1 cellular context compared by ENCODE assay signal in genomic region chr4:86935833-86936721, GRCh38.
A peak's percentile ranks its signal among the peaks of the same experiment; 100 is the strongest.
TF ChIP-seq lines count a peak whose summit lies in the region.

No MANE protein-coding gene starts in this region.

TF ChIP-seq in HepG2, 621 proteins besides CTCF, POLR2A, EP300 and RAD21 (continued from another document):
- TF ChIP-seq FOXP4 (CRISPR knock-in tag; IDR thresholded peaks at IDR 0.05) (peak; percentile 43; the same call in 1 of the 2 replicates), DNMT3B (CRISPR knock-in tag; conservative IDR thresholded peaks at IDR 0.05) (no peak; the same call in 1 of the 2 replicates), ZNF263 (CRISPR knock-in tag; IDR thresholded peaks at IDR 0.05) (0 out of 2 replicates have a peak, but pooled peaks have one; percentile 33), STAT6 (CRISPR knock-in tag; IDR thresholded peaks at IDR 0.05; ENCODE audit: borderline replicate concordance) (0 out of 2 replicates have a peak, but pooled peaks have one; percentile 62), ZNF878 (CRISPR knock-in tag; IDR thresholded peaks at IDR 0.05) (0 out of 2 replicates have a peak, but pooled peaks have one; percentile 2), SNAPC2 (CRISPR knock-in tag; IDR thresholded peaks at IDR 0.05) (peak; percentile 82; the same call in 1 of the 2 replicates), HNRNPUL1 (IDR thresholded peaks at IDR 0.05; ENCODE audit: low read depth, low read length) (no peak), NFKB2 (CRISPR knock-in tag; IDR thresholded peaks at IDR 0.05; ENCODE audit: borderline replicate concordance) (no peak), RNF219 (CRISPR knock-in tag; IDR thresholded peaks at IDR 0.05) (peak; percentile 81; the same call in 1 of the 2 replicates), ZNF446 (CRISPR knock-in tag; IDR thresholded peaks at IDR 0.05) (peak; percentile 29; the same call in 1 of the 2 replicates), EHMT2 (IDR thresholded peaks at IDR 0.05; ENCODE audit: borderline replicate concordance, low read depth, low read length) (no peak), ARNTL (CRISPR knock-in tag; IDR thresholded peaks at IDR 0.05) (peak; percentile 60; the same call in 1 of the 2 replicates), MEF2D (CRISPR knock-in tag; IDR thresholded peaks at IDR 0.05) (0 out of 2 replicates have a peak, but pooled peaks have one; percentile 60)
- TF ChIP-seq, protein P1, sequence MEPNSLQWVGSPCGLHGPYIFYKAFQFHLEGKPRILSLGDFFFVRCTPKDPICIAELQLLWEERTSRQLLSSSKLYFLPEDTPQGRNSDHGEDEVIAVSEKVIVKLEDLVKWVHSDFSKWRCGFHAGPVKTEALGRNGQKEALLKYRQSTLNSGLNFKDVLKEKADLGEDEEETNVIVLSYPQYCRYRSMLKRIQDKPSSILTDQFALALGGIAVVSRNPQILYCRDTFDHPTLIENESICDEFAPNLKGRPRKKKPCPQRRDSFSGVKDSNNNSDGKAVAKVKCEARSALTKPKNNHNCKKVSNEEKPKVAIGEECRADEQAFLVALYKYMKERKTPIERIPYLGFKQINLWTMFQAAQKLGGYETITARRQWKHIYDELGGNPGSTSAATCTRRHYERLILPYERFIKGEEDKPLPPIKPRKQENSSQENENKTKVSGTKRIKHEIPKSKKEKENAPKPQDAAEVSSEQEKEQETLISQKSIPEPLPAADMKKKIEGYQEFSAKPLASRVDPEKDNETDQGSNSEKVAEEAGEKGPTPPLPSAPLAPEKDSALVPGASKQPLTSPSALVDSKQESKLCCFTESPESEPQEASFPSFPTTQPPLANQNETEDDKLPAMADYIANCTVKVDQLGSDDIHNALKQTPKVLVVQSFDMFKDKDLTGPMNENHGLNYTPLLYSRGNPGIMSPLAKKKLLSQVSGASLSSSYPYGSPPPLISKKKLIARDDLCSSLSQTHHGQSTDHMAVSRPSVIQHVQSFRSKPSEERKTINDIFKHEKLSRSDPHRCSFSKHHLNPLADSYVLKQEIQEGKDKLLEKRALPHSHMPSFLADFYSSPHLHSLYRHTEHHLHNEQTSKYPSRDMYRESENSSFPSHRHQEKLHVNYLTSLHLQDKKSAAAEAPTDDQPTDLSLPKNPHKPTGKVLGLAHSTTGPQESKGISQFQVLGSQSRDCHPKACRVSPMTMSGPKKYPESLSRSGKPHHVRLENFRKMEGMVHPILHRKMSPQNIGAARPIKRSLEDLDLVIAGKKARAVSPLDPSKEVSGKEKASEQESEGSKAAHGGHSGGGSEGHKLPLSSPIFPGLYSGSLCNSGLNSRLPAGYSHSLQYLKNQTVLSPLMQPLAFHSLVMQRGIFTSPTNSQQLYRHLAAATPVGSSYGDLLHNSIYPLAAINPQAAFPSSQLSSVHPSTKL (CRISPR knock-in tag; IDR thresholded peaks at IDR 0.05), result peak; percentile 82
- TF ChIP-seq, protein P2, sequence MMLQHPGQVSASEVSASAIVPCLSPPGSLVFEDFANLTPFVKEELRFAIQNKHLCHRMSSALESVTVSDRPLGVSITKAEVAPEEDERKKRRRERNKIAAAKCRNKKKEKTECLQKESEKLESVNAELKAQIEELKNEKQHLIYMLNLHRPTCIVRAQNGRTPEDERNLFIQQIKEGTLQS (CRISPR knock-in tag; IDR thresholded peaks at IDR 0.05), result no peak
- TF ChIP-seq, protein P3, sequence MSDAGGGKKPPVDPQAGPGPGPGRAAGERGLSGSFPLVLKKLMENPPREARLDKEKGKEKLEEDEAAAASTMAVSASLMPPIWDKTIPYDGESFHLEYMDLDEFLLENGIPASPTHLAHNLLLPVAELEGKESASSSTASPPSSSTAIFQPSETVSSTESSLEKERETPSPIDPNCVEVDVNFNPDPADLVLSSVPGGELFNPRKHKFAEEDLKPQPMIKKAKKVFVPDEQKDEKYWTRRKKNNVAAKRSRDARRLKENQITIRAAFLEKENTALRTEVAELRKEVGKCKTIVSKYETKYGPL (CRISPR knock-in tag; IDR thresholded peaks at IDR 0.05), result 0 out of 2 replicates have a peak, but pooled peaks have one; percentile 47
- TF ChIP-seq, protein P4, sequence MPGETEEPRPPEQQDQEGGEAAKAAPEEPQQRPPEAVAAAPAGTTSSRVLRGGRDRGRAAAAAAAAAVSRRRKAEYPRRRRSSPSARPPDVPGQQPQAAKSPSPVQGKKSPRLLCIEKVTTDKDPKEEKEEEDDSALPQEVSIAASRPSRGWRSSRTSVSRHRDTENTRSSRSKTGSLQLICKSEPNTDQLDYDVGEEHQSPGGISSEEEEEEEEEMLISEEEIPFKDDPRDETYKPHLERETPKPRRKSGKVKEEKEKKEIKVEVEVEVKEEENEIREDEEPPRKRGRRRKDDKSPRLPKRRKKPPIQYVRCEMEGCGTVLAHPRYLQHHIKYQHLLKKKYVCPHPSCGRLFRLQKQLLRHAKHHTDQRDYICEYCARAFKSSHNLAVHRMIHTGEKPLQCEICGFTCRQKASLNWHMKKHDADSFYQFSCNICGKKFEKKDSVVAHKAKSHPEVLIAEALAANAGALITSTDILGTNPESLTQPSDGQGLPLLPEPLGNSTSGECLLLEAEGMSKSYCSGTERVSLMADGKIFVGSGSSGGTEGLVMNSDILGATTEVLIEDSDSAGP (CRISPR knock-in tag; IDR thresholded peaks at IDR 0.05; ENCODE audit: borderline replicate concordance), result no peak; the same call in none of the 2 replicates
